ENCODE assay signal across 16 cellular contexts in genomic region chr11:44853674-44854073, GRCh38.
A peak's percentile ranks its signal among the peaks of the same experiment; 100 is the strongest.
DNase-seq lines count a peak whose midpoint lies in the region; ATAC-seq and TF ChIP-seq lines count a peak whose summit lies in the region.
"Had no signal": no experiment of that assay in that cellular context is flagged by ENCODE, and none has a peak within 500 bp of the region (broad histone marks: within the 10 kb centered on the region; RNA-seq: fewer than 3 reads in every experiment).

No MANE protein-coding gene starts in this region.

- H4K91ac ChIP-seq in neuronal stem cell (ENCODE audit: low read depth, low read length, poor library complexity): no peak overlapping the region

- no peak overlapping the region for H2BK120ac ChIP-seq in neuronal stem cell (ENCODE audit: low read depth, low read length)

- no peak overlapping the region for H3K9ac ChIP-seq in neuronal stem cell (ENCODE audit: low read depth, low read length, poor library complexity)
- peak overlapping the region; percentile 36 to 50 for H3K9ac ChIP-seq in stomach smooth muscle (ENCODE audit: low read length in 2 of 2)

- H3K27ac ChIP-seq in left ventricle myocardium inferior (replicated peaks) (peak overlapping the region; percentile 52), esophagus muscularis mucosa (replicated peaks in 1 of 4) (peak overlapping the region; percentile 66 to 95 (median 94)), neuronal stem cell (replicated peaks; ENCODE audit: low read length) (no peak overlapping the region), stomach smooth muscle (ENCODE audit: low read length) (peak overlapping the region; percentile 53)
- H3K27ac ChIP-seq: 22Rv1, HL-60 had no signal

- H3K14ac ChIP-seq in neuronal stem cell (ENCODE audit: low read length): no peak overlapping the region

- no peak for TF ChIP-seq EP300 in esophagus muscularis mucosa (IDR thresholded peaks at IDR 0.05)

- H3K27me3 ChIP-seq in left ventricle myocardium inferior (ENCODE audit: low read depth) (no peaks in the 10 kb centered on the region), esophagus muscularis mucosa (no peaks in the 10 kb centered on the region), neuronal stem cell (ENCODE audit: control insufficient read depth in 3 of 3, insufficient read depth in 3 of 3, low read depth in 1 of 3, low read length in 3 of 3) (no peaks in the 10 kb centered on the region), stomach smooth muscle (ENCODE audit: control insufficient read depth in 1 of 2, insufficient read depth in 2 of 2, low read length in 2 of 2) (no peaks in the 10 kb centered on the region)

- H3K18ac ChIP-seq in neuronal stem cell (ENCODE audit: low read length): peak overlapping the region; percentile 72

- H3K4me2 ChIP-seq in neuronal stem cell (ENCODE audit: insufficient read depth, low read length, poor library complexity, severe bottlenecking): no peak overlapping the region

- H3K9me3 Mint-ChIP-seq in stimulated activated effector memory CD8-positive, alpha-beta T cell treated with anti-CD3 and anti-CD28 coated beads, Interleukin-12 subunit alpha, Interleukin-12 subunit beta, amount 100 ng/mL, for 72 hours: no peaks in the 10 kb centered on the region
- H3K9me3 Mint-ChIP-seq: CD14-positive monocyte; CD8-positive, alpha-beta T cell; HFFc6 had no signal

- no peak overlapping the region for H4K8ac ChIP-seq in neuronal stem cell (ENCODE audit: low read depth, low read length)

- H3K9me3 ChIP-seq in left ventricle myocardium inferior (replicated peaks) (no peaks in the 10 kb centered on the region), esophagus muscularis mucosa (no peaks in the 10 kb centered on the region), neuronal stem cell (replicated peaks in 1 of 2; ENCODE audit: control insufficient read depth in 2 of 2, insufficient read depth in 1 of 2, low read depth in 1 of 2, low read length in 2 of 2) (no peaks in the 10 kb centered on the region), stomach smooth muscle (ENCODE audit: control insufficient read depth in 2 of 2, low read length in 2 of 2) (no peaks in the 10 kb centered on the region)
- H3K9me3 ChIP-seq: Caco-2 had no signal

- peaks cover 7% of the 10 kb centered on the region for H3K79me1 ChIP-seq in neuronal stem cell (ENCODE audit: low read depth, low read length)

- no peak for TF ChIP-seq POLR2A in esophagus muscularis mucosa (IDR thresholded peaks at IDR 0.05; ENCODE audit: low read depth)

- H3K4me1 Mint-ChIP-seq in stimulated activated effector memory CD8-positive, alpha-beta T cell treated with anti-CD3 and anti-CD28 coated beads, Interleukin-12 subunit alpha, Interleukin-12 subunit beta, amount 100 ng/mL, for 72 hours: peaks cover 44% of the 10 kb centered on the region

- no peak for TF ChIP-seq CTCF in left ventricle myocardium inferior (IDR thresholded peaks at IDR 0.05; ENCODE audit: borderline replicate concordance)
- TF ChIP-seq CTCF in esophagus muscularis mucosa (IDR thresholded peaks at IDR 0.05): no peak

- H2BK5ac ChIP-seq in neuronal stem cell (ENCODE audit: low read length): no peak overlapping the region

- H2AK5ac ChIP-seq in neuronal stem cell (ENCODE audit: low read depth, low read length): peak overlapping the region; percentile 66

- H3K4ac ChIP-seq in neuronal stem cell (ENCODE audit: low read length): no peak overlapping the region

- H2BK15ac ChIP-seq in neuronal stem cell (ENCODE audit: low read length): no peak overlapping the region

- intact Hi-C loops in left ventricle myocardium inferior (cut with micrococcal nuclease): no loop called here
- intact Hi-C loops in cardiac septum (cut with DNase I): no loop called here
- intact Hi-C loops in esophagus muscularis mucosa (cut with DNase I): no loop called here

- H3K27ac Mint-ChIP-seq in stimulated activated effector memory CD8-positive, alpha-beta T cell treated with anti-CD3 and anti-CD28 coated beads, Interleukin-12 subunit alpha, Interleukin-12 subunit beta, amount 100 ng/mL, for 72 hours: no peak overlapping the region
- H3K27ac Mint-ChIP-seq: CD14-positive monocyte; CD8-positive, alpha-beta T cell; HFFc6 had no signal

- no peaks in the 10 kb centered on the region for H3K36me3 Mint-ChIP-seq in stimulated activated effector memory CD8-positive, alpha-beta T cell treated with anti-CD3 and anti-CD28 coated beads, Interleukin-12 subunit alpha, Interleukin-12 subunit beta, amount 100 ng/mL, for 72 hours
- H3K36me3 Mint-ChIP-seq: CD14-positive monocyte; CD8-positive, alpha-beta T cell had no signal

- DNase-seq in left ventricle myocardium inferior: no peak
- no peak for DNase-seq in cardiac septum (ENCODE audit: low spot score)
- no peak for DNase-seq in esophagus muscularis mucosa (ENCODE audit: extremely low spot score)
- no peak for DNase-seq in neuronal stem cell (ENCODE audit: low spot score)
- no peak for DNase-seq in NCI-H2029 (lab: John Stamatoyannopoulos, UW)
- no peak for DNase-seq in stimulated activated effector memory CD8-positive, alpha-beta T cell treated with anti-CD3 and anti-CD28 coated beads, Interleukin-12 subunit alpha, Interleukin-12 subunit beta, amount 100 ng/mL, for 72 hours (ENCODE audit: low spot score in 2 of 2)
- DNase-seq: Caco-2; CD8-positive, alpha-beta T cell; GF-D8; HCEC 1CT; HFFc6 had no signal

- no peak overlapping the region for H3K23ac ChIP-seq in neuronal stem cell (ENCODE audit: low read depth, low read length, poor library complexity)

- H3K4me1 ChIP-seq in left ventricle myocardium inferior (peaks cover 80% of the 10 kb centered on the region), esophagus muscularis mucosa (peaks cover 49 to 78% (median 68%) of the 10 kb centered on the region in 4 donors), neuronal stem cell (ENCODE audit: control insufficient read depth in 2 of 2, insufficient read depth in 1 of 2, low read depth in 1 of 2, low read length in 2 of 2) (peaks cover 14 to 35% of the 10 kb centered on the region in 2 donors), stomach smooth muscle (ENCODE audit: control insufficient read depth, insufficient read depth, low read length) (peaks cover 38% of the 10 kb centered on the region)
- H3K4me1 ChIP-seq: Caco-2 had no signal

- no peak overlapping the region for H2BK12ac ChIP-seq in neuronal stem cell (ENCODE audit: low read length)

- no peak overlapping the region for H2AFZ ChIP-seq in neuronal stem cell (ENCODE audit: low read length)

- H3K36me3 ChIP-seq in left ventricle myocardium inferior (no peaks in the 10 kb centered on the region), esophagus muscularis mucosa (no peaks in the 10 kb centered on the region), neuronal stem cell (replicated peaks in 1 of 2; ENCODE audit: control insufficient read depth in 2 of 2, insufficient read depth in 2 of 2, low read length in 2 of 2) (no peaks in the 10 kb centered on the region), stomach smooth muscle (ENCODE audit: control insufficient read depth in 2 of 2, insufficient read depth in 2 of 2, low read length in 2 of 2) (peaks cover 0 to 2% of the 10 kb centered on the region in 2 donors)

- H3K4me3 Mint-ChIP-seq in stimulated activated effector memory CD8-positive, alpha-beta T cell treated with anti-CD3 and anti-CD28 coated beads, Interleukin-12 subunit alpha, Interleukin-12 subunit beta, amount 100 ng/mL, for 72 hours: no peak overlapping the region
- H3K4me3 Mint-ChIP-seq: CD14-positive monocyte; CD8-positive, alpha-beta T cell; HFFc6 had no signal

- H3K4me3 ChIP-seq in left ventricle myocardium inferior: no peak overlapping the region
- no peak overlapping the region for H3K4me3 ChIP-seq in esophagus muscularis mucosa
- H3K4me3 ChIP-seq in neuronal stem cell (ENCODE audit: low read length in 2 of 2): no peak overlapping the region
- no peak overlapping the region for H3K4me3 ChIP-seq in stomach smooth muscle (ENCODE audit: low read length in 2 of 2)

- ATAC-seq in HG02588 (IDR thresholded peaks at IDR 0.05; ENCODE audit: unreplicated experiment): no peak
- ATAC-seq in stimulated activated effector memory CD8-positive, alpha-beta T cell treated with anti-CD3 and anti-CD28 coated beads, Interleukin-12 subunit alpha, Interleukin-12 subunit beta, amount 100 ng/mL, for 72 hours: no peak
- ATAC-seq: CD8-positive, alpha-beta T cell had no signal

- 57% methylated on average over 9 of the region's 9 CpGs for WGBS in esophagus muscularis mucosa
- WGBS in neuronal stem cell (ENCODE audit: extremely low coverage in 2 of 2, insufficient read length in 2 of 2, insufficient replicate concordance in 1 of 2), 2 donors: no CpG with 5 or more reads among the region's 9 CpGs
